ENCODE assay signal across 18 cellular contexts in the genomic region with DNA sequence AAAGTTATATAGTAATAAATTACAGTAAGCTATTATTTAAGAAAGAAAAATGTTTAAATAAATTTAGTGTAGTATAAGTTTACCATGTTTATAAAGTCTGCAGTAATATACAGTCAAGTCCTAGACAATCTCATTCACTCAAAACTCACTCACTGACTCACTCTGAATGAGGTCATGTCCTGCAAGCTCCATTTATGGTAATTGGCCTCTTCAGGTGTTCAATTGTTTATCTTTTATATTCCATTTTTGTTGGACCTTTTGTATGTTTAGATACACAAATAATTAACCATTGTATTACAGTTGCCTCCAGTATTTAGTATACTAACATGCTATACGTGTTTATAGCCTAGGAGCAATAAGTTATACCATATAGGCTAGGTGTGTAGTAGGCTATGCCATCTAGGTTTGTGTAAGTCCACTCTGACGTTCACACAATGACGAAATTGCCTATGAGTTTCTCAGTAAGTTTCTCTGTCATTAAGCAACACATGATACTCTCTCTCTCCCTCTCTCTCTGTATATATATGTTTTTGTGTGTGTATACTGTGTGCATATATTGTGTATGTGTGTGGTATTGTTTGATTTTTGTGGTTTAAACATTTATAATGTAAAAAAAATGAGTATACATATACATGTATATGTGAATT.
A peak's percentile ranks its signal among the peaks of the same experiment; 100 is the strongest.
DNase-seq lines count a peak whose midpoint lies in the region; ATAC-seq and TF ChIP-seq lines count a peak whose summit lies in the region.
"Had no signal": no experiment of that assay in that cellular context is flagged by ENCODE, and none has a peak within 500 bp of the region (broad histone marks: within the 10 kb centered on the region; RNA-seq: fewer than 3 reads in every experiment).

No MANE protein-coding gene starts in this region.

- no peak overlapping the region for H3K4me3 ChIP-seq in GM23248
- no peak overlapping the region for H3K4me3 ChIP-seq in LNCaP clone FGC (ENCODE audit: low read depth, low read length)
- no peak overlapping the region for H3K4me3 ChIP-seq in SU-DHL-6 (ENCODE audit: insufficient read depth, low read length, poor library complexity, severe bottlenecking)
- H3K4me3 ChIP-seq in fibroblast of lung (replicated peaks in 1 of 4; ENCODE audit: control extremely low read depth in 1 of 4, insufficient read depth in 1 of 4, low read depth in 3 of 4, low read length in 4 of 4) = no peak overlapping the region
- no peak overlapping the region for H3K4me3 ChIP-seq in SJCRH30
- H3K4me3 ChIP-seq: HAP-1, SJSA1 had no signal

- H3K4me1 ChIP-seq in GM23248 (ENCODE audit: insufficient read depth) (peaks cover 27% of the 10 kb centered on the region), fibroblast of lung (ENCODE audit: control insufficient read depth, extremely low read depth, insufficient read depth, low read length) (no peaks in the 10 kb centered on the region), SJCRH30 (no peaks in the 10 kb centered on the region)
- H3K4me1 ChIP-seq: HAP-1, SJSA1 had no signal

- H3K9me2 ChIP-seq in GM23248 (ENCODE audit: insufficient read depth) = no peaks in the 10 kb centered on the region
- H3K9me2 ChIP-seq in SU-DHL-6 (replicated peaks; ENCODE audit: insufficient read depth, low read length) = no peaks in the 10 kb centered on the region

- TF ChIP-seq CTCF in LNCaP clone FGC (IDR thresholded peaks at IDR 0.05; ENCODE audit: control insufficient read depth, extremely low read depth, insufficient read depth) = no peak
- TF ChIP-seq CTCF in SU-DHL-6 (IDR thresholded peaks at IDR 0.05; ENCODE audit: insufficient read depth, low read length, poor library complexity, severe bottlenecking) = no peak
- no peak for TF ChIP-seq CTCF in fibroblast of lung (conservative IDR thresholded peaks at IDR 0.05 in 1 of 2, IDR thresholded peaks at IDR 0.05 in 1 of 2; ENCODE audit: low read depth in 1 of 2, low read length in 2 of 2)

- H2AFZ ChIP-seq in GM23248 (no peak overlapping the region), SU-DHL-6 (ENCODE audit: low read depth, low read length, severe bottlenecking) (peak overlapping the region; percentile 50), fibroblast of lung (ENCODE audit: low read length) (no peak overlapping the region)

- H3K79me2 ChIP-seq in GM23248 (ENCODE audit: insufficient read depth) (no peaks in the 10 kb centered on the region), SU-DHL-6 (ENCODE audit: insufficient read depth, low read length) (no peaks in the 10 kb centered on the region), fibroblast of lung (ENCODE audit: control insufficient read depth, insufficient read depth, low read length) (no peaks in the 10 kb centered on the region)

- DNase-seq in GM23248 = peak; percentile 24
- peak; percentile 32 for DNase-seq in LNCaP clone FGC (ENCODE audit: low read depth)
- DNase-seq in fibroblast of lung (ENCODE audit: low read depth in 2 of 2) = peak; percentile 12 to 29
- DNase-seq in stimulated activated CD4-positive, alpha-beta T cell treated with anti-CD3 and anti-CD28 coated beads, Interleukin-2, amount 100 ng/mL, for 24 hours = no peak
- DNase-seq in SJCRH30 = no peak
- DNase-seq: ACHN, DND-41, GDM1, NCI-H1436 treated with DMSO at 0.1 percent for 48 hours, NCI-H2029 treated with DMSO at 0.1 percent for 48 hours, NCI-H446 treated with DMSO at 0.1 percent for 48 hours, NCI-H82, T-helper 17 cell had no signal

- in situ Hi-C loops in GM23248 (cut with MboI) = no loop called here

- H3K9ac ChIP-seq in GM23248 (no peak overlapping the region), SU-DHL-6 (ENCODE audit: low read length) (no peak overlapping the region), fibroblast of lung (ENCODE audit: insufficient read depth, low read length) (no peak overlapping the region)

- no peaks in the 10 kb centered on the region for H3K36me3 ChIP-seq in GM23248 (ENCODE audit: low read depth)
- H3K36me3 ChIP-seq in SU-DHL-6 (ENCODE audit: low read length) = no peaks in the 10 kb centered on the region
- no peaks in the 10 kb centered on the region for H3K36me3 ChIP-seq in fibroblast of lung (ENCODE audit: control insufficient read depth, insufficient read depth, low read length)
- H3K36me3 ChIP-seq in SJCRH30 = no peaks in the 10 kb centered on the region
- H3K36me3 ChIP-seq: HAP-1, SJSA1 had no signal

- H3K27ac ChIP-seq in GM23248 (no peak overlapping the region), SU-DHL-6 (ENCODE audit: low read depth, low read length) (no peak overlapping the region), fibroblast of lung (ENCODE audit: insufficient read depth, low read length) (no peak overlapping the region), SJCRH30 (no peak overlapping the region)
- H3K27ac ChIP-seq: C4-2B, SJSA1 had no signal

- WGBS in GM23248 (ENCODE audit: low coverage in 1 of 2, low lambda C conversion rate in 2 of 2, missing lambda C conversion rate in 2 of 2), 2 experiments = 96 to 99% methylated on average over 3 of the region's 3 CpGs

- H3K27me3 ChIP-seq in GM23248 (replicated peaks; ENCODE audit: insufficient read depth) (no peaks in the 10 kb centered on the region), SU-DHL-6 (ENCODE audit: low read length) (no peaks in the 10 kb centered on the region), fibroblast of lung (ENCODE audit: control insufficient read depth, insufficient read depth, low read length) (no peaks in the 10 kb centered on the region), SJCRH30 (no peaks in the 10 kb centered on the region)
- H3K27me3 ChIP-seq: SJSA1 had no signal

- no peak overlapping the region for H3K4me2 ChIP-seq in GM23248 (ENCODE audit: unreplicated experiment)
- no peak overlapping the region for H3K4me2 ChIP-seq in SU-DHL-6 (ENCODE audit: low read depth, low read length, poor library complexity, severe bottlenecking)
- H3K4me2 ChIP-seq in fibroblast of lung (ENCODE audit: extremely low read depth, insufficient read depth, low read length) = no peak overlapping the region

- no peaks in the 10 kb centered on the region for H4K20me1 ChIP-seq in GM23248 (ENCODE audit: insufficient read depth)
- H4K20me1 ChIP-seq in SU-DHL-6 (ENCODE audit: low read depth, low read length) = no peaks in the 10 kb centered on the region
- no peaks in the 10 kb centered on the region for H4K20me1 ChIP-seq in fibroblast of lung (ENCODE audit: control insufficient read depth, extremely low read depth, insufficient read depth, low read length)

- H3K9me3 ChIP-seq in GM23248 (ENCODE audit: low read depth) = no peaks in the 10 kb centered on the region
- H3K9me3 ChIP-seq in SU-DHL-6 (ENCODE audit: insufficient read depth, low read length) = no peaks in the 10 kb centered on the region
- H3K9me3 ChIP-seq in fibroblast of lung (ENCODE audit: control insufficient read depth, insufficient read depth, low read depth, low read length) = no peaks in the 10 kb centered on the region
- no peaks in the 10 kb centered on the region for H3K9me3 ChIP-seq in SJCRH30 (replicated peaks)
- H3K9me3 ChIP-seq: HAP-1, SJSA1 had no signal

- H3F3A ChIP-seq in GM23248 (ENCODE audit: insufficient read depth) (peaks cover 19% of the 10 kb centered on the region), SU-DHL-6 (ENCODE audit: insufficient read depth) (no peaks in the 10 kb centered on the region)

- ATAC-seq in GM18502 (IDR thresholded peaks at IDR 0.05; ENCODE audit: poor library complexity, unreplicated experiment) = no peak
- ATAC-seq: T-helper 17 cell had no signal

Comparison
In these comparisons a context has a peak if more than half of its experiments do, and no peak if none do; other contexts are left out.
1. DNase-seq: peak in GM23248 (single experiment), LNCaP clone FGC (single experiment) and fibroblast of lung (2 of 2); none in stimulated activated CD4-positive, alpha-beta T cell treated with anti-CD3 and anti-CD28 coated beads, Interleukin-2, amount 100 ng/mL, for 24 hours (0 of 2) and SJCRH30 (0 of 2).